Comparison of ENCODE assay signal across 15 cellular contexts in genomic region chr5:116566251-116566650, GRCh38. TPM values are rescaled to one million over a fixed set of nuclear protein-coding genes. Genes with fewer than 3 reads are reported as not detected.
DNase-seq lines count a peak whose midpoint lies in the region; ATAC-seq and FAIRE-seq lines count a peak whose summit lies in the region.
"Had no signal": no experiment of that assay in that cellular context is flagged by ENCODE, and none has a peak within 500 bp of the region (broad histone marks: within the 10 kb centered on the region; RNA-seq: fewer than 3 reads in every experiment).

No MANE protein-coding gene starts in this region.

- H3K4me1 Mint-ChIP-seq in activated T-cell treated with anti-CD3 and anti-CD28 coated beads, Interleukin-2, amount 50 U/mL, for 24 hours (ENCODE audit: low read depth): no peaks in the 10 kb centered on the region

- DNase-seq in CD1c-positive myeloid dendritic cell (ENCODE audit: extremely low spot score) (peak; percentile 7), NCI-H187 treated with DMSO at 0.1 percent for 48 hours (lab: John Stamatoyannopoulos, UW) (no peak), frontal cortex (ENCODE audit: low spot score in 2 of 2) (no peak)
- no peak for DNase-seq in activated CD8-positive, alpha-beta memory T cell treated with anti-CD3 and anti-CD28 coated beads, Interleukin-2, amount 50 U/mL, for 48 hours
- no peak for DNase-seq in activated T-cell treated with anti-CD3 and anti-CD28 coated beads, Interleukin-2, amount 50 U/mL, for 24 hours
- DNase-seq: activated naive CD8-positive, alpha-beta T cell treated with anti-CD3 and anti-CD28 coated beads, Interleukin-2, amount 50 U/mL, for 24 hours; cortex of kidney; DND-41; NCI-H1092 treated with DMSO at 0.1 percent for 48 hours; NCI-H774; stimulated activated naive CD4-positive, alpha-beta T cell had no signal

- ATAC-seq in GM19397 (IDR thresholded peaks at IDR 0.05; ENCODE audit: unreplicated experiment): peak; percentile 76
- peak; percentile 73 for ATAC-seq in HG02840 (IDR thresholded peaks at IDR 0.05; ENCODE audit: low FRiP score, unreplicated experiment)
- peak; percentile 56 for ATAC-seq in HG03565 (IDR thresholded peaks at IDR 0.05; ENCODE audit: unreplicated experiment)
- ATAC-seq: activated naive CD8-positive, alpha-beta T cell treated with anti-CD3 and anti-CD28 coated beads, Interleukin-2, amount 50 U/mL, for 24 hours; left lobe of liver had no signal

- no peaks in the 10 kb centered on the region for H3K36me3 Mint-ChIP-seq in activated T-cell treated with anti-CD3 and anti-CD28 coated beads, Interleukin-2, amount 50 U/mL, for 24 hours (ENCODE audit: low read depth)

- no peak for FAIRE-seq in frontal cortex (lab: Jason Lieb, UNC)

- H3K27ac Mint-ChIP-seq in activated T-cell treated with anti-CD3 and anti-CD28 coated beads, Interleukin-2, amount 50 U/mL, for 24 hours: no peak overlapping the region
- H3K27ac Mint-ChIP-seq: activated naive CD8-positive, alpha-beta T cell treated with anti-CD3 and anti-CD28 coated beads, Interleukin-2, amount 50 U/mL, for 24 hours had no signal

- H3K27me3 Mint-ChIP-seq in activated T-cell treated with anti-CD3 and anti-CD28 coated beads, Interleukin-2, amount 50 U/mL, for 24 hours: peaks cover 37% of the 10 kb centered on the region

- H3K9me3 Mint-ChIP-seq in activated T-cell treated with anti-CD3 and anti-CD28 coated beads, Interleukin-2, amount 50 U/mL, for 24 hours: no peaks in the 10 kb centered on the region
- H3K9me3 Mint-ChIP-seq: activated naive CD8-positive, alpha-beta T cell treated with anti-CD3 and anti-CD28 coated beads, Interleukin-2, amount 50 U/mL, for 24 hours had no signal

- H3K4me3 Mint-ChIP-seq in activated T-cell treated with anti-CD3 and anti-CD28 coated beads, Interleukin-2, amount 50 U/mL, for 24 hours: no peak overlapping the region
- H3K4me3 Mint-ChIP-seq: activated naive CD8-positive, alpha-beta T cell treated with anti-CD3 and anti-CD28 coated beads, Interleukin-2, amount 50 U/mL, for 24 hours had no signal

RNA-seq across cellular contexts. Expression of gene SEMA6A, which starts 8.4 kb away (rescaled TPM):
- total RNA-seq in frontal cortex: 15.5 TPM
